In genomic region chr6:37381579-37381978, GRCh38 we compare ENCODE assay signal across 8 cellular contexts. TPM values are rescaled to one million over a fixed set of nuclear protein-coding genes. Genes with fewer than 3 reads are reported as not detected.
DNase-seq lines count a peak whose midpoint lies in the region; ATAC-seq and TF ChIP-seq lines count a peak whose summit lies in the region.

No MANE protein-coding gene starts in this region.

- no peaks in the 10 kb centered on the region for H3K9me3 ChIP-seq in adrenal gland (replicated peaks in 1 of 3)

- H3K36me3 ChIP-seq in adrenal gland (replicated peaks in 1 of 2): peaks cover 0 to 18% of the 10 kb centered on the region in 2 donors

- H3K4me1 Mint-ChIP-seq in stimulated activated memory B cell treated with anti-CD40 and anti-IgM and Interleukin-4, amounts not matched to agents 10 μg/mL and 1 μg/mL and 100 μg/mL, for 72 hours: peaks cover 28% of the 10 kb centered on the region

- no peaks in the 10 kb centered on the region for H3K9me3 Mint-ChIP-seq in stimulated activated memory B cell treated with anti-CD40 and anti-IgM and Interleukin-4, amounts not matched to agents 10 μg/mL and 1 μg/mL and 100 μg/mL, for 72 hours

- WGBS in adrenal gland, 4 donors: 48 to 52% (median 52%) methylated on average over 2 of the region's 2 CpGs

- H3K27me3 ChIP-seq in adrenal gland: no peaks in the 10 kb centered on the region

- no peak overlapping the region for H3K4me3 ChIP-seq in adrenal gland

- intact Hi-C loops in adrenal gland (cut with DNase I): no loop called here

- H3K4me1 ChIP-seq in adrenal gland (replicated peaks in 1 of 2): no peaks in the 10 kb centered on the region

- no peak for TF ChIP-seq POLR2A in adrenal gland (IDR thresholded peaks at IDR 0.05)

- no peak overlapping the region for H3K27ac Mint-ChIP-seq in stimulated activated memory B cell treated with anti-CD40 and anti-IgM and Interleukin-4, amounts not matched to agents 10 μg/mL and 1 μg/mL and 100 μg/mL, for 72 hours

- peak; percentile 50 for ATAC-seq in stimulated activated memory B cell treated with anti-CD40 and anti-IgM and Interleukin-4, amounts not matched to agents 10 μg/mL and 1 μg/mL and 100 μg/mL, for 72 hours

- peak in 5 of 6 experiments; percentile 22 to 48 (median 39) for TF ChIP-seq CTCF in adrenal gland (IDR thresholded peaks at IDR 0.05)

- H3K36me3 Mint-ChIP-seq in stimulated activated memory B cell treated with anti-CD40 and anti-IgM and Interleukin-4, amounts not matched to agents 10 μg/mL and 1 μg/mL and 100 μg/mL, for 72 hours: peaks cover 50% of the 10 kb centered on the region

- H3K27me3 Mint-ChIP-seq in stimulated activated memory B cell treated with anti-CD40 and anti-IgM and Interleukin-4, amounts not matched to agents 10 μg/mL and 1 μg/mL and 100 μg/mL, for 72 hours: no peaks in the 10 kb centered on the region

- peak; percentile 4 to 17 for DNase-seq in activated CD4-positive, alpha-beta T cell treated with anti-CD3 and anti-CD28 coated beads for 4 hours
- no peak for DNase-seq in activated CD4-positive, alpha-beta T cell treated with anti-CD3 and anti-CD28 coated beads for 1 hour
- DNase-seq in HS-27A (ENCODE audit: low read depth): peak; percentile 12
- DNase-seq in NCI-H82 treated with DMSO at 0.1 percent for 48 hours (lab: John Stamatoyannopoulos, UW; ENCODE audit: unreplicated experiment): peak; percentile 81
- DNase-seq in adrenal gland: peak in 2 of 7 donors; percentile 19 to 20
- peak; percentile 18 for DNase-seq in hepatic stellate cell (ENCODE audit: low spot score)
- no peak for DNase-seq in putamen (ENCODE audit: low spot score)

- no peak overlapping the region for H3K4me3 Mint-ChIP-seq in stimulated activated memory B cell treated with anti-CD40 and anti-IgM and Interleukin-4, amounts not matched to agents 10 μg/mL and 1 μg/mL and 100 μg/mL, for 72 hours

- no peak overlapping the region for H3K27ac ChIP-seq in adrenal gland

RNA-seq across cellular contexts. Expression of gene RNF8, which starts 27.8 kb away (rescaled TPM):
- total RNA-seq in adrenal gland: 10 to 100 TPM; 15.4 to 54.6 (median 19.0) TPM
- 10 to 100 TPM; 13.1 to 29.4 (median 23.5) TPM for polyA plus RNA-seq in adrenal gland

RNA-seq across cellular contexts. Expression of gene CMTR1, which starts 51.4 kb away (rescaled TPM):
- total RNA-seq in adrenal gland: 10 to 100 TPM; 24.1 to 48.1 (median 33.9) TPM
- polyA plus RNA-seq in adrenal gland: 10 to 100 TPM; 21.0 to 25.0 (median 22.6) TPM

Comparison
In these comparisons a context has a peak if more than half of its experiments do, and no peak if none do; other contexts are left out.
1. DNase-seq: peak in activated CD4-positive, alpha-beta T cell treated with anti-CD3 and anti-CD28 coated beads for 4 hours (2 of 2), HS-27A (single experiment), NCI-H82 treated with DMSO at 0.1 percent for 48 hours (single experiment) and hepatic stellate cell (single experiment); none in activated CD4-positive, alpha-beta T cell treated with anti-CD3 and anti-CD28 coated beads for 1 hour (single experiment) and putamen (single experiment).